Comparison of ENCODE assay signal across 12 cellular contexts in genomic region chr1:40395211-40396175, GRCh38. TPM values are rescaled to one million over a fixed set of nuclear protein-coding genes. Genes with fewer than 3 reads are reported as not detected.
A peak's percentile ranks its signal among the peaks of the same experiment; 100 is the strongest.
DNase-seq lines count a peak whose midpoint lies in the region; ATAC-seq, FAIRE-seq and TF ChIP-seq lines count a peak whose summit lies in the region.
"Had no signal": no experiment of that assay in that cellular context is flagged by ENCODE, and none has a peak within 500 bp of the region (broad histone marks: within the 10 kb centered on the region; RNA-seq: fewer than 3 reads in every experiment).

No MANE protein-coding gene starts in this region.

- no peak for TF ChIP-seq POLR2A in thyroid gland (IDR thresholded peaks at IDR 0.05)

- H2AFZ ChIP-seq in astrocyte (ENCODE audit: low read depth, low read length): no peak overlapping the region

- no peak for FAIRE-seq in astrocyte (lab: Jason Lieb, UNC)

- POLR2A ChIA-PET in activated CD4-positive, alpha-beta T cell treated with anti-CD3 and anti-CD28 coated beads, Interleukin-2, amount 10 ng/mL, durations not matched to agents 7 days and 5 days (lab: Charles Lee): no interaction called here

- intact Hi-C loops in thyroid gland (cut with DNase I): no loop called here

- H3K9me3 ChIP-seq in astrocyte (ENCODE audit: insufficient read depth, low read depth, low read length) (no peaks in the 10 kb centered on the region), thyroid gland (no peaks in the 10 kb centered on the region)

- no peak for ATAC-seq in memory B cell (ENCODE audit: low read depth)

- H3K36me3 Mint-ChIP-seq in activated CD4-positive, alpha-beta T cell treated with anti-CD3 and anti-CD28 coated beads, Interleukin-2, amount 10 ng/mL, durations not matched to agents 7 days and 5 days (ENCODE audit: low read depth): peaks cover 55% of the 10 kb centered on the region
- H3K36me3 Mint-ChIP-seq in astrocyte (ENCODE audit: low read depth, unreplicated experiment): no peaks in the 10 kb centered on the region
- peaks cover 27% of the 10 kb centered on the region for H3K36me3 Mint-ChIP-seq in memory B cell

- peaks cover 89% of the 10 kb centered on the region for H3K4me1 Mint-ChIP-seq in activated CD4-positive, alpha-beta T cell treated with anti-CD3 and anti-CD28 coated beads, Interleukin-2, amount 10 ng/mL, durations not matched to agents 7 days and 5 days
- H3K4me1 Mint-ChIP-seq in astrocyte (ENCODE audit: low read depth, unreplicated experiment) (peaks cover 8% of the 10 kb centered on the region), memory B cell (peaks cover 61% of the 10 kb centered on the region)

- H3K9ac ChIP-seq in astrocyte (ENCODE audit: low read length): no peak overlapping the region

- no peak overlapping the region for H3K4me3 ChIP-seq in astrocyte (ENCODE audit: insufficient read depth, low read depth, low read length)
- H3K4me3 ChIP-seq in thyroid gland (replicated peaks in 1 of 3): no peak overlapping the region
- H3K4me3 ChIP-seq: cardiac muscle cell had no signal

- H3K27me3 ChIP-seq in astrocyte (ENCODE audit: insufficient read depth, low read length) (no peaks in the 10 kb centered on the region), thyroid gland (no peaks in the 10 kb centered on the region)
- H3K27me3 ChIP-seq: cardiac muscle cell had no signal

- H3K9me3 Mint-ChIP-seq in activated CD4-positive, alpha-beta T cell treated with anti-CD3 and anti-CD28 coated beads, Interleukin-2, amount 10 ng/mL, durations not matched to agents 7 days and 5 days: peaks cover 2% of the 10 kb centered on the region
- H3K9me3 Mint-ChIP-seq in astrocyte (ENCODE audit: unreplicated experiment) (no peaks in the 10 kb centered on the region), memory B cell (no peaks in the 10 kb centered on the region)

- H3K4me3 Mint-ChIP-seq in activated CD4-positive, alpha-beta T cell treated with anti-CD3 and anti-CD28 coated beads, Interleukin-2, amount 10 ng/mL, durations not matched to agents 7 days and 5 days: no peak overlapping the region
- H3K4me3 Mint-ChIP-seq in astrocyte (ENCODE audit: unreplicated experiment) (no peak overlapping the region), memory B cell (peak overlapping the region; percentile 47)

- H3K36me3 ChIP-seq in astrocyte (ENCODE audit: insufficient read depth, low read length) (no peaks in the 10 kb centered on the region), thyroid gland (no peaks in the 10 kb centered on the region)
- H3K36me3 ChIP-seq: cardiac muscle cell had no signal

- peaks cover 58% of the 10 kb centered on the region for H3K79me2 ChIP-seq in astrocyte (ENCODE audit: insufficient read depth, low read length)

- CTCF ChIA-PET in activated CD4-positive, alpha-beta T cell treated with anti-CD3 and anti-CD28 coated beads, Interleukin-2, amount 10 ng/mL, durations not matched to agents 7 days and 5 days (lab: Charles Lee): interaction anchor here (0.9 to 2.3 kb wide), 3 partner anchors 9 to 57 kb away, joined by 3 to 6 read pairs (median 5); no protein-coding TSS in a partner anchor

- DNase-seq in activated CD4-positive, alpha-beta T cell treated with anti-CD3 and anti-CD28 coated beads, Interleukin-2, amount 10 ng/mL, durations not matched to agents 7 days and 5 days: no peak
- DNase-seq in activated CD4-positive, alpha-beta T cell treated with anti-CD3 and anti-CD28 coated beads, Interleukin-2, amount 50 U/mL, for 1 hour: no peak
- no peak for DNase-seq in astrocyte (ENCODE audit: low read depth)
- DNase-seq in memory B cell (ENCODE audit: low spot score in 2 of 2): no peak
- DNase-seq in thyroid gland: no peak
- no peak for DNase-seq in SK-N-DZ (ENCODE audit: low spot score)
- DNase-seq in DMS153 (lab: John Stamatoyannopoulos, UW): no peak
- no peak for DNase-seq in stimulated activated CD4-positive, alpha-beta T cell treated with anti-CD3 and anti-CD28 coated beads, Interleukin-2, amount 100 ng/mL, for 48 hours
- DNase-seq: ACHN, left cardiac atrium, SW 1271 had no signal

- H3K27ac ChIP-seq in astrocyte (ENCODE audit: low read depth, low read length): no peak overlapping the region
- H3K27ac ChIP-seq in thyroid gland: peak overlapping the region in 2 of 3 donors; percentile 21 to 69
- H3K27ac ChIP-seq: cardiac muscle cell had no signal

- no peak overlapping the region for H3K4me2 ChIP-seq in astrocyte (ENCODE audit: low read length)

- WGBS in thyroid gland, 2 donors: 94 to 95% methylated on average over 3 of the region's 3 CpGs

- H3K27me3 Mint-ChIP-seq in activated CD4-positive, alpha-beta T cell treated with anti-CD3 and anti-CD28 coated beads, Interleukin-2, amount 10 ng/mL, durations not matched to agents 7 days and 5 days: no peaks in the 10 kb centered on the region
- H3K27me3 Mint-ChIP-seq in astrocyte (ENCODE audit: low read depth, unreplicated experiment): no peaks in the 10 kb centered on the region
- H3K27me3 Mint-ChIP-seq in memory B cell: no peaks in the 10 kb centered on the region

- peaks cover 46% of the 10 kb centered on the region for H4K20me1 ChIP-seq in astrocyte (ENCODE audit: insufficient read depth, low read length)

- TF ChIP-seq CTCF in astrocyte (IDR thresholded peaks at IDR 0.05; ENCODE audit: insufficient read depth, low read depth, low read length) (no peak), thyroid gland (IDR thresholded peaks at IDR 0.05) (no peak)

- H3K4me1 ChIP-seq in astrocyte (ENCODE audit: insufficient read depth, low read length) (peaks cover 6% of the 10 kb centered on the region), thyroid gland (peaks cover 52 to 79% of the 10 kb centered on the region in 2 donors)

- peak overlapping the region; percentile 90 for H3K27ac Mint-ChIP-seq in activated CD4-positive, alpha-beta T cell treated with anti-CD3 and anti-CD28 coated beads, Interleukin-2, amount 10 ng/mL, durations not matched to agents 7 days and 5 days
- H3K27ac Mint-ChIP-seq in astrocyte (ENCODE audit: unreplicated experiment) (peak overlapping the region; percentile 83), memory B cell (peak overlapping the region; percentile 100)

RNA-seq across cellular contexts. Expression of gene SMAP2, which starts 22.0 kb away (rescaled TPM):
- total RNA-seq in activated CD4-positive, alpha-beta T cell treated with anti-CD3 and anti-CD28 coated beads, Interleukin-2, amount 10 ng/mL, durations not matched to agents 7 days and 5 days: 100 to 1,000 TPM; 115 to 140 TPM
- total RNA-seq in astrocyte: 16.8 and 18.3 TPM in 2 replicates
- total RNA-seq in thyroid gland: 10 to 100 TPM; 21.9 to 29.3 (median 26.8) TPM
- 16.5 and 17.8 TPM in 2 replicates for polyA plus RNA-seq in SK-N-DZ (2014; cell fraction: cytosol; rRNA removed)
- 14.5 and 17.0 TPM in 2 replicates for polyA plus RNA-seq in SK-N-DZ (2014; cell fraction: nucleus; rRNA removed)

RNA-seq across cellular contexts. Expression of gene ZFP69B, which starts 54.8 kb away (rescaled TPM):
- 1 to 10 TPM; 3.0 to 3.5 TPM for total RNA-seq in activated CD4-positive, alpha-beta T cell treated with anti-CD3 and anti-CD28 coated beads, Interleukin-2, amount 10 ng/mL, durations not matched to agents 7 days and 5 days
- total RNA-seq in astrocyte: 4.3 and 5.4 TPM in 2 replicates
- 1 to 10 TPM in 1 of 4 donors, under 1 TPM in 1, not detected in 2; 0.40 to 1.0 TPM for total RNA-seq in thyroid gland
- polyA plus RNA-seq in SK-N-DZ (2014; cell fraction: cytosol; rRNA removed): 6.6 and 7.2 TPM in 2 replicates
- polyA plus RNA-seq in SK-N-DZ (2014; cell fraction: nucleus; rRNA removed): 9.0 and 11.8 TPM in 2 replicates
